In the genomic region with DNA sequence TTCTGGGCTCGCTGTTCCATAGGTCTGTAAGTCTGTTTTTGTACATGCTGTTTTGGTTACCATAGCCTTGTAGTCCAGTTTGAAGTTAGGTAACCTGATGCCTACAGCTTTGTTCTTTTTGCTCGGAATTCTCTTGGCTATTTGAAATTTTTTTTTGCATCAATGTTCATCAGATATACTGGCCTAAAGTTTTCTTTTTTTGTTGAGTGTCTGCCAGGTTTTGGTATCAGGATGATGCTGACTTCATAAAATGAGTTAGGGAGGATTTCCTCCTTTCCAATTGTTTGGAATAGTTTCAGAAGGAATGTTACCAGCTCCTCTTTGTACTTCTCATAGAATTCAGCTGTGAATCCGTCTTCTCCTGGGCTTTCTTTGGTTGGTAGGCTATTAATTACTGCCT, we compare ENCODE assay signal across 18 cellular contexts.
DNase-seq lines count a peak whose midpoint lies in the region; TF ChIP-seq lines count a peak whose summit lies in the region.
"Had no signal": no experiment of that assay in that cellular context is flagged by ENCODE, and none has a peak within 500 bp of the region (broad histone marks: within the 10 kb centered on the region; RNA-seq: fewer than 3 reads in every experiment).

No MANE protein-coding gene starts in this region.

- H3K9me2 ChIP-seq in MM.1S (replicated peaks; ENCODE audit: insufficient read depth, low read length) = no peaks in the 10 kb centered on the region

- H3K9ac ChIP-seq in MM.1S (ENCODE audit: low read length) = no peak overlapping the region
- H3K9ac ChIP-seq: BLaER1, GM23248 had no signal

- TF ChIP-seq CTCF in choroid plexus epithelial cell (conservative IDR thresholded peaks at IDR 0.05; ENCODE audit: low read depth, low read length) = no peak
- no peak for TF ChIP-seq CTCF in fibroblast of the aortic adventitia (IDR thresholded peaks at IDR 0.05; ENCODE audit: insufficient read depth, low read length)
- no peak for TF ChIP-seq CTCF in MM.1S (IDR thresholded peaks at IDR 0.05; ENCODE audit: low read length)

- H3K27ac ChIP-seq in MM.1S (ENCODE audit: low read length) = no peak overlapping the region
- H3K27ac ChIP-seq: A549, BLaER1, C4-2B, GM23248 had no signal

- H3K9me3 ChIP-seq in MM.1S (replicated peaks; ENCODE audit: insufficient read depth, low read length) = no peaks in the 10 kb centered on the region
- H3K9me3 ChIP-seq: A549, BLaER1, Caco-2 had no signal

- H2AFZ ChIP-seq in MM.1S (ENCODE audit: low read length) = no peak overlapping the region
- H2AFZ ChIP-seq: GM23248 had no signal

- no peaks in the 10 kb centered on the region for H3K4me1 ChIP-seq in MM.1S (ENCODE audit: low read length)
- H3K4me1 ChIP-seq: A549, BLaER1, Caco-2 had no signal

- no peak overlapping the region for H3K4me2 ChIP-seq in MM.1S (ENCODE audit: low read depth, low read length)
- H3K4me2 ChIP-seq: A549, BLaER1 had no signal

- H3K36me3 ChIP-seq in MM.1S (replicated peaks; ENCODE audit: insufficient read depth, low read length) = no peaks in the 10 kb centered on the region
- H3K36me3 ChIP-seq: BLaER1 had no signal

- no peaks in the 10 kb centered on the region for H3K79me2 ChIP-seq in MM.1S (ENCODE audit: low read length)

- H3K27me3 ChIP-seq in MM.1S (replicated peaks; ENCODE audit: insufficient read depth, low read length) = no peaks in the 10 kb centered on the region
- H3K27me3 ChIP-seq: BLaER1 had no signal

- no peak overlapping the region for H3K4me3 ChIP-seq in choroid plexus epithelial cell (ENCODE audit: low read depth, low read length)
- H3K4me3 ChIP-seq in fibroblast of the aortic adventitia (ENCODE audit: low read depth, low read length) = no peak overlapping the region
- no peak overlapping the region for H3K4me3 ChIP-seq in MM.1S (ENCODE audit: low read length)
- H3K4me3 ChIP-seq: A549, BLaER1, GM23248 had no signal

- no peaks in the 10 kb centered on the region for H3F3A ChIP-seq in MM.1S (ENCODE audit: insufficient read depth, low read length)

- H4K20me1 ChIP-seq in MM.1S (ENCODE audit: insufficient read depth, low read length) = no peaks in the 10 kb centered on the region
- H4K20me1 ChIP-seq: BLaER1 had no signal

- peak; percentile 62 for DNase-seq in NCI-H226
- peak; percentile 10 for DNase-seq in choroid plexus epithelial cell (ENCODE audit: low read depth)
- DNase-seq in fibroblast of the aortic adventitia (ENCODE audit: low read depth) = peak; percentile 63
- no peak for DNase-seq in AG08396 (ENCODE audit: low spot score)
- DNase-seq in stimulated activated CD4-positive, alpha-beta T cell treated with anti-CD3 and anti-CD28 coated beads, Interleukin-1b, Interleukin-23, amount 100 ng/mL, for 48 hours = no peak
- DNase-seq in MM.1S = no peak
- DNase-seq: 8988T; ACHN; Caco-2; CD4-positive, CD25-positive, alpha-beta regulatory T cell; CD8-positive, alpha-beta T cell; DMS153; DND-41; GM23248; H9 had no signal

Comparison
In these comparisons a context has a peak if more than half of its experiments do, and no peak if none do; other contexts are left out.
1. DNase-seq: peak in NCI-H226 (single experiment), choroid plexus epithelial cell (single experiment) and fibroblast of the aortic adventitia (single experiment); none in AG08396 (single experiment), stimulated activated CD4-positive, alpha-beta T cell treated with anti-CD3 and anti-CD28 coated beads, Interleukin-1b, Interleukin-23, amount 100 ng/mL, for 48 hours (single experiment) and MM.1S (single experiment).